ENCODE assay signal across 8 cellular contexts in genomic region chr15:101008158-101009139, GRCh38.
DNase-seq lines count a peak whose midpoint lies in the region; ATAC-seq and TF ChIP-seq lines count a peak whose summit lies in the region.

No MANE protein-coding gene starts in this region.

- H3K36me3 Mint-ChIP-seq in activated naive CD4-positive, alpha-beta T cell treated with anti-CD3 and anti-CD28 coated beads for 36 hours (ENCODE audit: low read depth) = no peaks in the 10 kb centered on the region

- no peak overlapping the region for H3K27ac ChIP-seq in ovary
- H3K27ac ChIP-seq in thymus (ENCODE audit: low read depth) = no peak overlapping the region

- H3K4me1 Mint-ChIP-seq in activated naive CD4-positive, alpha-beta T cell treated with anti-CD3 and anti-CD28 coated beads for 36 hours (ENCODE audit: low read depth) = peaks cover 18% of the 10 kb centered on the region

- peaks cover 2% of the 10 kb centered on the region for H3K4me1 ChIP-seq in ovary (ENCODE audit: insufficient read depth)
- H3K4me1 ChIP-seq in thymus (ENCODE audit: control insufficient read depth, insufficient read depth, low read length) = peaks cover 7% of the 10 kb centered on the region

- H3K27ac Mint-ChIP-seq in activated naive CD4-positive, alpha-beta T cell treated with anti-CD3 and anti-CD28 coated beads for 36 hours = no peak overlapping the region

- intact Hi-C loops in activated naive CD4-positive, alpha-beta T cell treated with anti-CD3 and anti-CD28 coated beads for 36 hours (cut with micrococcal nuclease) = loop anchor here (5.0 kb wide), 3 partner anchors 136 to 639 kb away; no protein-coding TSS in a partner anchor
- intact Hi-C loops in Right ventricle myocardium inferior (cut with DNase I) (loop anchor here (1.0 to 10.0 kb wide), 3 partner anchors 90 to 664 kb away; partner anchors contain the start of gene ADAMTS17), ovary (cut with DNase I) (loop anchor here (5.0 kb wide), 2 partner anchors 91 to 381 kb away; partner anchors contain the start of gene LRRK1 (in 1 of the 4))

- H3K9me3 Mint-ChIP-seq in activated naive CD4-positive, alpha-beta T cell treated with anti-CD3 and anti-CD28 coated beads for 36 hours = no peaks in the 10 kb centered on the region

- peak; percentile 80 to 95 (median 83) for TF ChIP-seq CTCF in ovary (IDR thresholded peaks at IDR 0.05)

- 22 to 29% (median 26%) methylated on average over 48 of the region's 48 CpGs for WGBS in ovary, 3 donors
- 25% methylated on average over 48 of the region's 48 CpGs for whole genome bisulfite sequencing in thymus

- H3K27me3 Mint-ChIP-seq in activated naive CD4-positive, alpha-beta T cell treated with anti-CD3 and anti-CD28 coated beads for 36 hours (ENCODE audit: low read depth) = peaks cover 3% of the 10 kb centered on the region

- CTCF ChIA-PET in activated naive CD4-positive, alpha-beta T cell treated with anti-CD3 and anti-CD28 coated beads for 36 hours (lab: Charles Lee) = interaction anchor here (0.5 to 8.6 kb wide), 63 partner anchors 8 to 701 kb away, joined by 3 to 209 read pairs (median 4); partner anchors contain the start of gene LRRK1

- peak overlapping the region; percentile 37 for H3K4me3 ChIP-seq in H7 (ENCODE audit: insufficient read depth, low read depth, low read length)
- H3K4me3 ChIP-seq in ovary = peak overlapping the region; percentile 33
- peak overlapping the region; percentile 59 for H3K4me3 ChIP-seq in thymus (ENCODE audit: low read length)

- peak overlapping the region; percentile 81 for H3K4me3 Mint-ChIP-seq in activated naive CD4-positive, alpha-beta T cell treated with anti-CD3 and anti-CD28 coated beads for 36 hours

- H3K36me3 ChIP-seq in H7 (replicated peaks; ENCODE audit: control insufficient read depth, insufficient read depth, low read length) = no peaks in the 10 kb centered on the region
- H3K36me3 ChIP-seq in ovary = no peaks in the 10 kb centered on the region
- no peaks in the 10 kb centered on the region for H3K36me3 ChIP-seq in thymus (ENCODE audit: control insufficient read depth, insufficient read depth)

- DNase-seq in ELR (ENCODE audit: low read depth) = peak; percentile 19
- peak; percentile 95 for DNase-seq in H7
- peak; percentile 79 for DNase-seq in LoVo (ENCODE audit: low spot score)
- peak; percentile 78 for DNase-seq in SK-MEL-5 (ENCODE audit: low read depth, low spot score)
- DNase-seq in activated naive CD4-positive, alpha-beta T cell treated with anti-CD3 and anti-CD28 coated beads for 36 hours = peak; percentile 92
- peak; percentile 93 for DNase-seq in Right ventricle myocardium inferior (ENCODE audit: missing footprints)
- peak; percentile 72 to 90 (median 82) for DNase-seq in ovary

- in situ Hi-C loops in SK-MEL-5 (cut with HindIII; ENCODE audit: low pct_unique_long_range_greater_than_20kb, low sequenced_read_pairs) = no loop called here

- ATAC-seq in Right ventricle myocardium inferior = peak; percentile 84

- TF ChIP-seq EP300 in ovary (IDR thresholded peaks at IDR 0.05) = no peak

- TF ChIP-seq POLR2A in ovary (IDR thresholded peaks at IDR 0.05) = no peak

- H3K27me3 ChIP-seq in H7 (ENCODE audit: control insufficient read depth, insufficient read depth, low read length) (peaks cover 1% of the 10 kb centered on the region), ovary (no peaks in the 10 kb centered on the region), thymus (ENCODE audit: control insufficient read depth, insufficient read depth) (no peaks in the 10 kb centered on the region)

- no peaks in the 10 kb centered on the region for H3K9me3 ChIP-seq in ovary
- H3K9me3 ChIP-seq in thymus (ENCODE audit: control insufficient read depth) = peaks cover 2% of the 10 kb centered on the region

Comparison
In these comparisons a context has a peak if more than half of its experiments do, and no peak if none do; other contexts are left out.
1. DNase-seq: peak in every context shown above with its lines; median percentile 95 in H7; 93 in Right ventricle myocardium inferior; 92 in activated naive CD4-positive, alpha-beta T cell treated with anti-CD3 and anti-CD28 coated beads for 36 hours; 82 in ovary; 79 in LoVo; 78 in SK-MEL-5; 19 in ELR.